ENCODE assay signal across 9 cellular contexts in genomic region chr4:139557506-139558110, GRCh38. TPM values are rescaled to one million over a fixed set of nuclear protein-coding genes. Genes with fewer than 3 reads are reported as not detected.
A peak's percentile ranks its signal among the peaks of the same experiment; 100 is the strongest.
DNase-seq lines count a peak whose midpoint lies in the region; ATAC-seq and TF ChIP-seq lines count a peak whose summit lies in the region.
"Had no signal": no experiment of that assay in that cellular context is flagged by ENCODE, and none has a peak within 500 bp of the region (broad histone marks: within the 10 kb centered on the region; RNA-seq: fewer than 3 reads in every experiment).

No MANE protein-coding gene starts in this region.

- TF ChIP-seq EP300 in SK-N-SH (IDR thresholded peaks at IDR 0.05; ENCODE audit: borderline replicate concordance in 1 of 2, low read depth in 1 of 2, low read length in 1 of 2) = no peak

- TF ChIP-seq RAD21 in SK-N-SH (IDR thresholded peaks at IDR 0.05; ENCODE audit: low read length) = no peak

- ATAC-seq in SK-N-SH treated with all-trans-retinoic acid at 6 μM for 48 hours (no peak), GM18520 (IDR thresholded peaks at IDR 0.05; ENCODE audit: unreplicated experiment) (no peak)
- ATAC-seq in activated T-helper 17 cell treated with anti-CD3 and anti-CD28 coated beads, Interleukin-2, amount 50 U/mL, for 72 hours (replicated peaks) = no peak

- H3K27me3 ChIP-seq in SK-N-SH (ENCODE audit: insufficient read depth) (no peaks in the 10 kb centered on the region; the same call in 1 of the 2 replicates), stomach smooth muscle (ENCODE audit: control insufficient read depth in 1 of 2, insufficient read depth in 2 of 2, low read length in 2 of 2) (no peaks in the 10 kb centered on the region)

- peaks cover 12 to 32% of the 10 kb centered on the region in 2 experiments; a peak in 3 of 4 replicates for H3K4me1 ChIP-seq in SK-N-SH (ENCODE audit: control insufficient read depth in 1 of 2, insufficient read depth in 2 of 2, low read depth in 1 of 2, low read length in 1 of 2)
- peaks cover 29% of the 10 kb centered on the region for H3K4me1 ChIP-seq in stomach smooth muscle (ENCODE audit: control insufficient read depth, insufficient read depth, low read length)

- CTCF ChIA-PET in SK-N-SH (lab: Yijun Ruan, JAX) = interaction anchor here (0.6 to 2.0 kb wide), 6 partner anchors 24 to 99 kb away, joined by 3 to 4 read pairs (median 4); no protein-coding TSS in a partner anchor

- POLR2A ChIA-PET in SK-N-SH (lab: Yijun Ruan, JAX) = interaction anchor here (2.3 kb wide), 1 partner anchor 104 kb away, joined by 11 read pairs; the partner anchor contains the start of gene RAB33B

- no peaks in the 10 kb centered on the region for H3K9me3 Mint-ChIP-seq in activated T-helper 17 cell treated with anti-CD3 and anti-CD28 coated beads, Interleukin-2, amount 50 U/mL, for 72 hours

- peak overlapping the region; percentile 99 for H3K27ac Mint-ChIP-seq in activated T-helper 17 cell treated with anti-CD3 and anti-CD28 coated beads, Interleukin-2, amount 50 U/mL, for 72 hours

- peak overlapping the region; percentile 89 for H3K4me3 Mint-ChIP-seq in activated T-helper 17 cell treated with anti-CD3 and anti-CD28 coated beads, Interleukin-2, amount 50 U/mL, for 72 hours

- no peaks in the 10 kb centered on the region for H3K9me2 ChIP-seq in SK-N-SH

- H3K4me2 ChIP-seq in SK-N-SH = peak overlapping the region; percentile 97

- H3K27me3 Mint-ChIP-seq in activated T-helper 17 cell treated with anti-CD3 and anti-CD28 coated beads, Interleukin-2, amount 50 U/mL, for 72 hours = no peaks in the 10 kb centered on the region

- peak overlapping the region; percentile 63 to 97 for H3K4me3 ChIP-seq in SK-N-SH (ENCODE audit: low read depth in 2 of 2, low read length in 1 of 2)
- peak overlapping the region; percentile 94 to 95 for H3K4me3 ChIP-seq in stomach smooth muscle (ENCODE audit: low read length in 2 of 2)

- peaks cover 55% of the 10 kb centered on the region for H3K4me1 Mint-ChIP-seq in activated T-helper 17 cell treated with anti-CD3 and anti-CD28 coated beads, Interleukin-2, amount 50 U/mL, for 72 hours

- no peaks in the 10 kb centered on the region; the same call in 1 of the 2 replicates for H4K20me1 ChIP-seq in SK-N-SH (ENCODE audit: insufficient read depth)

- 72% methylated on average over 3 of the region's 3 CpGs for WGBS in SK-N-SH (ENCODE audit: low lambda C conversion rate)

- H3K36me3 Mint-ChIP-seq in activated T-helper 17 cell treated with anti-CD3 and anti-CD28 coated beads, Interleukin-2, amount 50 U/mL, for 72 hours (ENCODE audit: low read depth) = peaks cover 29% of the 10 kb centered on the region

- no peaks in the 10 kb centered on the region for H3K9me3 ChIP-seq in SK-N-SH
- no peaks in the 10 kb centered on the region for H3K9me3 ChIP-seq in stomach smooth muscle (ENCODE audit: control insufficient read depth in 2 of 2, low read length in 2 of 2)

- no peak for DNase-seq in SK-N-SH
- peak; percentile 29 for DNase-seq in iPS-NIHi11 (ENCODE audit: low spot score)
- no peak for DNase-seq in DMS153 treated with DMSO at 0.1 percent for 48 hours (lab: John Stamatoyannopoulos, UW; ENCODE audit: unreplicated experiment)
- no peak for DNase-seq in mesenteric fat pad (ENCODE audit: low spot score)
- DNase-seq: NCI-H226 had no signal

- H3K79me2 ChIP-seq in SK-N-SH (ENCODE audit: insufficient read depth) = peaks cover 25% of the 10 kb centered on the region

- H3K9ac ChIP-seq in SK-N-SH = no peak overlapping the region
- H3K9ac ChIP-seq in stomach smooth muscle (ENCODE audit: low read length in 2 of 2) = peak overlapping the region in 1 of 2 donors; percentile 90

- H2AFZ ChIP-seq in SK-N-SH (ENCODE audit: low read depth) = peak overlapping the region; percentile 95

- H3K36me3 ChIP-seq in SK-N-SH (replicated peaks in 1 of 2; ENCODE audit: control insufficient read depth in 1 of 2, insufficient read depth in 2 of 2, low read length in 1 of 2) = no peaks in the 10 kb centered on the region
- H3K36me3 ChIP-seq in stomach smooth muscle (ENCODE audit: control insufficient read depth in 2 of 2, insufficient read depth in 2 of 2, low read length in 2 of 2) = no peaks in the 10 kb centered on the region

- peaks cover 7% of the 10 kb centered on the region for H3F3A ChIP-seq in SK-N-SH (replicated peaks; ENCODE audit: insufficient read depth)

- H3K27ac ChIP-seq in SK-N-SH (ENCODE audit: low read depth in 2 of 2, low read length in 1 of 2) (peak overlapping the region in 1 of 2 experiments; percentile 89; a peak in 1 of 4 replicates), stomach smooth muscle (ENCODE audit: low read length) (no peak overlapping the region)

- TF ChIP-seq CTCF in SK-N-SH (IDR thresholded peaks at IDR 0.05) = no peak

TF ChIP-seq in SK-N-SH, 30 proteins besides CTCF, POLR2A, EP300 and RAD21:
- TF ChIP-seq FOSL2 (IDR thresholded peaks at IDR 0.05; ENCODE audit: borderline replicate concordance, low read depth) (no peak), CHD2 (IDR thresholded peaks at IDR 0.05; ENCODE audit: low read length, partially characterized antibody) (no peak), GABPA (IDR thresholded peaks at IDR 0.05; ENCODE audit: low read depth) (no peak), ZBTB33 (IDR thresholded peaks at IDR 0.05; ENCODE audit: borderline replicate concordance, low read depth) (no peak), RXRA (IDR thresholded peaks at IDR 0.05; ENCODE audit: borderline replicate concordance, low read depth) (no peak), SMC3 (IDR thresholded peaks at IDR 0.05; ENCODE audit: low read depth, low read length) (no peak), TAF1 (IDR thresholded peaks at IDR 0.05; ENCODE audit: borderline replicate concordance, low read depth, low read length) (no peak), EZH2phosphoT487 (IDR thresholded peaks at IDR 0.05; ENCODE audit: borderline replicate concordance, low read depth) (no peak)

TF ChIP-seq in SK-N-SH treated with all-trans-retinoic acid at 6 μM for 48 hours, 23 proteins besides CTCF, POLR2A, EP300 and RAD21:
- TF ChIP-seq ZNF70 (CRISPR knock-in tag; IDR thresholded peaks at IDR 0.05) = no peak
- TF ChIP-seq PPARA (CRISPR knock-in tag; IDR thresholded peaks at IDR 0.05; ENCODE audit: borderline replicate concordance) = no peak
- no peak for TF ChIP-seq ZNF8 (CRISPR knock-in tag; IDR thresholded peaks at IDR 0.05)
- TF ChIP-seq ISL1 (CRISPR knock-in tag; IDR thresholded peaks at IDR 0.05) = no peak
- no peak for TF ChIP-seq ZFP3 (CRISPR knock-in tag; IDR thresholded peaks at IDR 0.05)
- TF ChIP-seq POU6F1 (CRISPR knock-in tag; IDR thresholded peaks at IDR 0.05; ENCODE audit: borderline replicate concordance, low read depth) = no peak
- no peak for TF ChIP-seq CSRNP3 (CRISPR knock-in tag; IDR thresholded peaks at IDR 0.05)
- TF ChIP-seq ARNTL (CRISPR knock-in tag; IDR thresholded peaks at IDR 0.05; ENCODE audit: borderline replicate concordance, low read depth) = no peak

RNA-seq across cellular contexts. Expression of gene SETD7, which starts 1.6 kb away (rescaled TPM):
- 5.0 and 6.8 TPM in 2 replicates for polyA plus RNA-seq in SK-N-SH (2012; rRNA removed)
- 8.3 and 9.2 TPM in 2 replicates for polyA plus RNA-seq in SK-N-SH (2012; cell fraction: cytosol; rRNA removed)
- 2.7 and 5.2 TPM in 2 replicates for polyA plus RNA-seq in SK-N-SH (2012; cell fraction: nucleus; rRNA removed)
- 10 to 100 TPM; 18.0 to 22.7 TPM for total RNA-seq in activated T-helper 17 cell treated with anti-CD3 and anti-CD28 coated beads, Interleukin-2, amount 50 U/mL, for 72 hours
- total RNA-seq in mesenteric fat pad = 81.0 TPM
